Comparison of ENCODE assay signal across 8 cellular contexts in the genomic region with DNA sequence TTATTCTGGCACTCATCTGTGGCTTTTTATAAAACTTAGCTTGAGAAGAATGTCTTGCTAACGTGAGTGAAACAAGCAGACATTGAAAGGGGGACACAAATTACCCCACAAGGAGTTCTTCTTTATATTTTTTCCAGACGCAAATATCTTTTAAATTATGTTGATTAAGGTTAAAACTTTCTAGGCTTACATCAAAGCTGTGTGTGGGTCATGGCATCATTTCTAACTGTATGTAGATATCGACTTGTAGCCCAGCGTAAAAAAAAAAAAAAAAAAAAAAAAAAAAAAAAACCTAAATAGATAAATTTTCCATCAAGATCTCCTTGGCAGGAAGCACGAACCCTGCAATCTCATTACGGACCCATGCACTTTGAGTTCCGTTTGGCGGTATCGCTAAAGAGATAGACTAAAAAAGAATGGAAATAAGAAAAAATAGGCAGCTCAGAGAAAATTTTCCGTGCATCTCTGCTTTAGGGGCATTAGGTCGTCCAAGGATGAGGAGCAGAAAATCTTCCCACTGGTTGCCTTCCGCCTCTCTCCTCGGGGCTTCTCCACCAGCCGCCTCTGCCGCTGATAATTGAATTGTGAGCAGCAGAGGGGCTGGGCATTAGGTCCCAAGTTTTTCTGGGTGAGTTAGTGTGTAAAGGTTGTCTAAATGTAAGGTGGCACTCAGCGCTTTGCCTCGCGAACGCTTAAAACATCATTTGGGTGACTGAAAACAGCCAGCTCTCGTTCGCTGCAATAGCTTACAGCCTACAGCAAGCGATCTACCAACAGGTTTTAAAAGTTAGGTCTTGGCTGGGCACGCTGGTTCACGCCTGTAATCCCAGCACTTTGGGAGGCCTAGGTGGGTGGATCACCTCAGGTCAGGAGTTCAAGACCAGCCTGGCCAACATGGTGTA.
DNase-seq lines count a peak whose midpoint lies in the region; ATAC-seq and TF ChIP-seq lines count a peak whose summit lies in the region.

No MANE protein-coding gene starts in this region.

- no peak for TF ChIP-seq POLR2A in stomach (IDR thresholded peaks at IDR 0.05)

- H3K36me3 ChIP-seq in stomach, result no peaks in the 10 kb centered on the region

- peak overlapping the region; percentile 79; the same call in 1 of the 2 replicates for H3K27ac ChIP-seq in VCaP
- no peak overlapping the region for H3K27ac ChIP-seq in stomach

- 11 to 16% (median 14%) methylated on average over 24 of the region's 24 CpGs for WGBS in stomach, 5 donors

- peaks cover 4 to 11% (median 8%) of the 10 kb centered on the region in 4 donors for H3K4me1 ChIP-seq in stomach

- peaks cover 22% of the 10 kb centered on the region for H3K9me3 Mint-ChIP-seq in activated T-cell treated with anti-CD3 and anti-CD28 coated beads, Interleukin-2, amount 50 U/mL, for 24 hours
- peaks cover 9% of the 10 kb centered on the region for H3K9me3 Mint-ChIP-seq in glutamatergic neuron (ENCODE audit: unreplicated experiment)

- H3K27me3 Mint-ChIP-seq in activated T-cell treated with anti-CD3 and anti-CD28 coated beads, Interleukin-2, amount 50 U/mL, for 24 hours, result peaks cover 94% of the 10 kb centered on the region
- peaks cover 14% of the 10 kb centered on the region for H3K27me3 Mint-ChIP-seq in glutamatergic neuron (ENCODE audit: unreplicated experiment)

- H3K4me3 Mint-ChIP-seq in activated T-cell treated with anti-CD3 and anti-CD28 coated beads, Interleukin-2, amount 50 U/mL, for 24 hours, result peak overlapping the region; percentile 86
- peak overlapping the region; percentile 90 for H3K4me3 Mint-ChIP-seq in glutamatergic neuron (ENCODE audit: unreplicated experiment)

- TF ChIP-seq CTCF in VCaP (conservative IDR thresholded peaks at IDR 0.05) (no peak), glutamatergic neuron (IDR thresholded peaks at IDR 0.05; ENCODE audit: partially characterized antibody, unreplicated experiment) (no peak), stomach (IDR thresholded peaks at IDR 0.05) (no peak)

- peaks cover 14% of the 10 kb centered on the region for H3K4me1 Mint-ChIP-seq in activated T-cell treated with anti-CD3 and anti-CD28 coated beads, Interleukin-2, amount 50 U/mL, for 24 hours (ENCODE audit: low read depth)
- H3K4me1 Mint-ChIP-seq in glutamatergic neuron (ENCODE audit: low read depth, unreplicated experiment), result peaks cover 2% of the 10 kb centered on the region

- H3K9me3 ChIP-seq in stomach, result peaks cover 0 to 25% (median 17%) of the 10 kb centered on the region in 4 donors

- peak overlapping the region; percentile 96 for H3K27ac Mint-ChIP-seq in activated T-cell treated with anti-CD3 and anti-CD28 coated beads, Interleukin-2, amount 50 U/mL, for 24 hours
- H3K27ac Mint-ChIP-seq in glutamatergic neuron (ENCODE audit: unreplicated experiment), result no peak overlapping the region

- DNase-seq in activated T-cell treated with anti-CD3 and anti-CD28 coated beads, Interleukin-2, amount 50 U/mL, for 24 hours, result no peak
- DNase-seq in activated T-cell treated with anti-CD3 and anti-CD28 coated beads, Interleukin-2, amount 50 U/mL, for 1 hour, result no peak
- DNase-seq in glutamatergic neuron (no peak), stomach (no peak), HuH-7.5 (ENCODE audit: low spot score) (no peak), activated gamma-delta T cell treated with Interleukin-2 at 50 U/mL for 16 hours (no peak)

- no peak for TF ChIP-seq EP300 in stomach (IDR thresholded peaks at IDR 0.05)

- peaks cover 5% of the 10 kb centered on the region for H3K36me3 Mint-ChIP-seq in activated T-cell treated with anti-CD3 and anti-CD28 coated beads, Interleukin-2, amount 50 U/mL, for 24 hours (ENCODE audit: low read depth)
- H3K36me3 Mint-ChIP-seq in glutamatergic neuron (ENCODE audit: unreplicated experiment), result no peaks in the 10 kb centered on the region

- intact Hi-C loops in stomach (cut with DNase I; ENCODE audit: low total_unique reads), result no loop called here

- ATAC-seq in HG02981 (IDR thresholded peaks at IDR 0.05; ENCODE audit: unreplicated experiment), result no peak

- peaks cover 3 to 93% (median 27%) of the 10 kb centered on the region in 3 donors for H3K27me3 ChIP-seq in stomach

- H3K4me3 ChIP-seq in stomach, result peak overlapping the region in 3 of 4 donors; percentile 43 to 59 (median 46)
